7 cellular contexts compared by ENCODE assay signal in genomic region chr6:30782425-30783014, GRCh38. TPM values are rescaled to one million over a fixed set of nuclear protein-coding genes. Genes with fewer than 3 reads are reported as not detected.
A peak's percentile ranks its signal among the peaks of the same experiment; 100 is the strongest.
DNase-seq lines count a peak whose midpoint lies in the region; ATAC-seq and TF ChIP-seq lines count a peak whose summit lies in the region.

No MANE protein-coding gene starts in this region.

- CTCF ChIA-PET in HCT116 (lab: Charles Lee): no interaction called here
- CTCF ChIA-PET in activated CD8-positive, alpha-beta T cell treated with anti-CD3 and anti-CD28 coated beads, Interleukin-2, amount 10 ng/mL, durations not matched to agents 7 days and 5 days (lab: Charles Lee): interaction anchor here (0.9 to 2.3 kb wide), 6 partner anchors 10 to 305 kb away, joined by 3 to 12 read pairs (median 4); no protein-coding TSS in a partner anchor

- peak overlapping the region; percentile 78 for H3K9ac ChIP-seq in HCT116 (ENCODE audit: low read length)
- H3K9ac ChIP-seq in subcutaneous abdominal adipose tissue (ENCODE audit: low read length in 5 of 5): peak overlapping the region in 2 of 5 donors; percentile 39 to 44

- BruUV-seq in HCT116 (replicated peaks; lab: Mats Ljungman, UMichigan): TSS peak; percentile 90

- H3K36me3 ChIP-seq in HCT116 (ENCODE audit: control insufficient read depth in 1 of 2, insufficient read depth in 2 of 2, low read length in 2 of 2) (no peaks in the 10 kb centered on the region), hepatocyte (replicated peaks; ENCODE audit: insufficient read depth, low read depth) (no peaks in the 10 kb centered on the region), subcutaneous abdominal adipose tissue (ENCODE audit: control insufficient read depth in 5 of 5, insufficient read depth in 5 of 5, low read length in 5 of 5) (no peaks in the 10 kb centered on the region)

- no peaks in the 10 kb centered on the region for H3K9me3 Mint-ChIP-seq in activated CD8-positive, alpha-beta T cell treated with anti-CD3 and anti-CD28 coated beads, Interleukin-2, amount 10 ng/mL, durations not matched to agents 7 days and 5 days (ENCODE audit: insufficient read depth)

- peak; percentile 47 for ATAC-seq in HCT116
- no peak for ATAC-seq in activated CD8-positive, alpha-beta T cell treated with anti-CD3 and anti-CD28 coated beads, Interleukin-2, amount 10 ng/mL, durations not matched to agents 7 days and 5 days

- DNase-seq in HCT116 (ENCODE audit: low read depth, low spot score) (peak; percentile 75), hepatocyte (ENCODE audit: low spot score) (no peak), NCI-H524 treated with DMSO at 0.1 percent for 48 hours (lab: John Stamatoyannopoulos, UW) (no peak), UCSD-AML1 (lab: John Stamatoyannopoulos, UW; ENCODE audit: unreplicated experiment) (no peak)
- DNase-seq in activated CD8-positive, alpha-beta T cell treated with anti-CD3 and anti-CD28 coated beads, Interleukin-2, amount 10 ng/mL, durations not matched to agents 7 days and 5 days: no peak
- DNase-seq in activated T-cell treated with anti-CD3 and anti-CD28 coated beads, Interleukin-2, amount 50 U/mL, for 1 hour: no peak

- H3K79me2 ChIP-seq in HCT116 (ENCODE audit: insufficient read depth, low read length) (no peaks in the 10 kb centered on the region), hepatocyte (no peaks in the 10 kb centered on the region)

- TF ChIP-seq CTCF in HCT116 (IDR thresholded peaks at IDR 0.05 in 2 of 3, conservative IDR thresholded peaks at IDR 0.05 in 1 of 3; ENCODE audit: borderline replicate concordance in 1 of 3, insufficient read depth in 1 of 3, low read depth in 2 of 3, low read length in 2 of 3) (no peak), hepatocyte (IDR thresholded peaks at IDR 0.05; ENCODE audit: poor library complexity) (no peak)

- H4K20me1 ChIP-seq in HCT116 (ENCODE audit: insufficient read depth): no peaks in the 10 kb centered on the region
- H4K20me1 ChIP-seq in hepatocyte (ENCODE audit: insufficient read depth, poor library complexity, severe bottlenecking): no peaks in the 10 kb centered on the region

- RAD21 ChIA-PET in HCT116 (lab: Charles Lee; ENCODE audit: low non-redundant PET in 1 of 2, low total read pairs in 2 of 2, uncharacterized antibody in 2 of 2, unreplicated experiment in 2 of 2): interaction anchor here in 1 of 2 experiments (1.1 kb wide), 1 partner anchor 30 kb away, joined by 4 read pairs; no protein-coding TSS in a partner anchor

- H3K4me2 ChIP-seq in HCT116 (ENCODE audit: low read length) (peak overlapping the region; percentile 84), hepatocyte (peak overlapping the region; percentile 38)

- H3K4me3 ChIP-seq in HCT116 (replicated peaks in 1 of 2; ENCODE audit: low read depth in 1 of 2, low read length in 2 of 2) (peak overlapping the region; percentile 27 to 48), hepatocyte (no peak overlapping the region), subcutaneous abdominal adipose tissue (ENCODE audit: low read depth in 1 of 5, low read length in 5 of 5) (no peak overlapping the region)

- H3K27me3 ChIP-seq in HCT116 (ENCODE audit: insufficient read depth, low read length) (no peaks in the 10 kb centered on the region), hepatocyte (no peaks in the 10 kb centered on the region), subcutaneous abdominal adipose tissue (ENCODE audit: control insufficient read depth in 5 of 5, insufficient read depth in 4 of 5, low read length in 5 of 5) (no peaks in the 10 kb centered on the region)

- H3K36me3 Mint-ChIP-seq in activated CD8-positive, alpha-beta T cell treated with anti-CD3 and anti-CD28 coated beads, Interleukin-2, amount 10 ng/mL, durations not matched to agents 7 days and 5 days (ENCODE audit: low read depth): peaks cover 5% of the 10 kb centered on the region

- H3K27me3 Mint-ChIP-seq in activated CD8-positive, alpha-beta T cell treated with anti-CD3 and anti-CD28 coated beads, Interleukin-2, amount 10 ng/mL, durations not matched to agents 7 days and 5 days (ENCODE audit: low read depth): no peaks in the 10 kb centered on the region

- no peak for TF ChIP-seq RAD21 in HCT116 (IDR thresholded peaks at IDR 0.05; ENCODE audit: low read depth)

- H3K9me3 ChIP-seq in HCT116 (ENCODE audit: control insufficient read depth in 1 of 2, insufficient read depth in 1 of 2, low read depth in 1 of 2, low read length in 2 of 2) (no peaks in the 10 kb centered on the region), hepatocyte (ENCODE audit: low read depth) (no peaks in the 10 kb centered on the region), subcutaneous abdominal adipose tissue (ENCODE audit: control insufficient read depth in 5 of 5, low read length in 5 of 5) (no peaks in the 10 kb centered on the region)

- H2AFZ ChIP-seq in HCT116 (ENCODE audit: low read depth, low read length, poor library complexity, severe bottlenecking) (no peak overlapping the region), hepatocyte (no peak overlapping the region)

- POLR2A ChIA-PET in HCT116 (lab: Charles Lee): interaction anchor here (0.9 to 14.9 kb wide), 18 partner anchors 8 to 60 kb away, joined by 3 to 137 read pairs (median 8); partner anchors contain the start of genes FLOT1 and IER3
- POLR2A ChIA-PET in activated CD8-positive, alpha-beta T cell treated with anti-CD3 and anti-CD28 coated beads, Interleukin-2, amount 10 ng/mL, durations not matched to agents 7 days and 5 days (lab: Charles Lee): interaction anchor here (1.1 to 2.2 kb wide), 5 partner anchors 9 to 39 kb away, joined by 3 to 9 read pairs (median 4); partner anchors contain the start of gene IER3

- no peak for TF ChIP-seq POLR2A in HCT116 (IDR thresholded peaks at IDR 0.05; ENCODE audit: borderline replicate concordance, extremely low read depth, insufficient read depth, insufficient read length)

- peak overlapping the region; percentile 92 for H3K27ac ChIP-seq in HCT116 (ENCODE audit: low read depth, low read length)
- H3K27ac ChIP-seq in hepatocyte: peak overlapping the region; percentile 92
- peak overlapping the region; percentile 85 for H3K27ac ChIP-seq in subcutaneous abdominal adipose tissue (ENCODE audit: low read depth, low read length)

- intact Hi-C loops in HCT116 (cut with micrococcal nuclease): loop anchor here (1.0 to 2.0 kb wide), 3 partner anchors 30 to 38 kb away; partner anchors contain the start of gene IER3

- no peak overlapping the region for H3K4me3 Mint-ChIP-seq in activated CD8-positive, alpha-beta T cell treated with anti-CD3 and anti-CD28 coated beads, Interleukin-2, amount 10 ng/mL, durations not matched to agents 7 days and 5 days

- H3K27ac Mint-ChIP-seq in activated CD8-positive, alpha-beta T cell treated with anti-CD3 and anti-CD28 coated beads, Interleukin-2, amount 10 ng/mL, durations not matched to agents 7 days and 5 days: peak overlapping the region; percentile 5

- H3K9me2 ChIP-seq in HCT116 (ENCODE audit: insufficient read depth): no peaks in the 10 kb centered on the region
- H3K9me2 ChIP-seq in hepatocyte (replicated peaks; ENCODE audit: insufficient read depth): no peaks in the 10 kb centered on the region

- peaks cover 81 to 99% of the 10 kb centered on the region in 2 experiments for H3K4me1 ChIP-seq in HCT116 (ENCODE audit: control insufficient read depth in 1 of 2, insufficient read depth in 2 of 2, low read length in 2 of 2)
- peaks cover 37% of the 10 kb centered on the region for H3K4me1 ChIP-seq in hepatocyte (ENCODE audit: insufficient read depth)
- H3K4me1 ChIP-seq in subcutaneous abdominal adipose tissue (ENCODE audit: control insufficient read depth in 5 of 5, insufficient read depth in 5 of 5, low read length in 5 of 5): peaks cover 14 to 51% (median 45%) of the 10 kb centered on the region in 5 donors

- H3K4me1 Mint-ChIP-seq in activated CD8-positive, alpha-beta T cell treated with anti-CD3 and anti-CD28 coated beads, Interleukin-2, amount 10 ng/mL, durations not matched to agents 7 days and 5 days (ENCODE audit: low read depth): peaks cover 76% of the 10 kb centered on the region

TF ChIP-seq in HCT116, 20 proteins besides CTCF, POLR2A, EP300 and RAD21 (continues in another document):
- no peak for TF ChIP-seq ELF1 (IDR thresholded peaks at IDR 0.05; ENCODE audit: borderline replicate concordance, low read depth)
- no peak for TF ChIP-seq CBX3 (IDR thresholded peaks at IDR 0.05; ENCODE audit: low read depth)
- no peak for TF ChIP-seq SIN3A (IDR thresholded peaks at IDR 0.05; ENCODE audit: low read depth)
- TF ChIP-seq SP1 (IDR thresholded peaks at IDR 0.05; ENCODE audit: low read depth): peak; percentile 64
- no peak for TF ChIP-seq ZBTB33 (IDR thresholded peaks at IDR 0.05; ENCODE audit: extremely low read depth, insufficient replicate concordance, low read length)
- no peak for TF ChIP-seq TCF7L2 (IDR thresholded peaks at IDR 0.05; ENCODE audit: borderline replicate concordance, extremely low read depth, insufficient read depth, insufficient read length)
- peak; percentile 45; the same call in 1 of the 2 replicates for TF ChIP-seq FOSL1 (IDR thresholded peaks at IDR 0.05; ENCODE audit: low read depth)

RNA-seq across cellular contexts. Expression of gene IER3, which starts 38.2 kb away (rescaled TPM):
- 952 TPM for total RNA-seq in HCT116 (2021; ENCODE audit: unreplicated experiment)
- 1,025 and 1,062 TPM in 2 replicates for polyA plus RNA-seq in HCT116 (2012)
- 10 to 100 TPM; 76.6 to 82.9 TPM for total RNA-seq in activated CD8-positive, alpha-beta T cell treated with anti-CD3 and anti-CD28 coated beads, Interleukin-2, amount 10 ng/mL, durations not matched to agents 7 days and 5 days
- total RNA-seq in hepatocyte: 173 and 193 TPM in 2 replicates
- 158 and 159 TPM in 2 replicates for polyA plus RNA-seq in hepatocyte

RNA-seq across cellular contexts. Expression of gene FLOT1, which starts 40.0 kb away (rescaled TPM):
- total RNA-seq in HCT116 (2021; ENCODE audit: unreplicated experiment): 117 TPM
- polyA plus RNA-seq in HCT116 (2012): 124 and 132 TPM in 2 replicates
- 100 to 1,000 TPM; 314 to 317 TPM for total RNA-seq in activated CD8-positive, alpha-beta T cell treated with anti-CD3 and anti-CD28 coated beads, Interleukin-2, amount 10 ng/mL, durations not matched to agents 7 days and 5 days
- 93.5 and 103 TPM in 2 replicates for total RNA-seq in hepatocyte
- polyA plus RNA-seq in hepatocyte: 144 and 148 TPM in 2 replicates

Comparison
In these comparisons a context has a peak if more than half of its experiments do, and no peak if none do; other contexts are left out.
1. H3K4me3 ChIP-seq: peak in HCT116 (2 of 2); none in hepatocyte (single experiment) and subcutaneous abdominal adipose tissue (0 of 5).
2. Peak in every context shown above with its lines, with median percentiles within 50 percentile points of each other: H3K27ac ChIP-seq.